ENCODE assay signal across 11 cellular contexts in the genomic region with DNA sequence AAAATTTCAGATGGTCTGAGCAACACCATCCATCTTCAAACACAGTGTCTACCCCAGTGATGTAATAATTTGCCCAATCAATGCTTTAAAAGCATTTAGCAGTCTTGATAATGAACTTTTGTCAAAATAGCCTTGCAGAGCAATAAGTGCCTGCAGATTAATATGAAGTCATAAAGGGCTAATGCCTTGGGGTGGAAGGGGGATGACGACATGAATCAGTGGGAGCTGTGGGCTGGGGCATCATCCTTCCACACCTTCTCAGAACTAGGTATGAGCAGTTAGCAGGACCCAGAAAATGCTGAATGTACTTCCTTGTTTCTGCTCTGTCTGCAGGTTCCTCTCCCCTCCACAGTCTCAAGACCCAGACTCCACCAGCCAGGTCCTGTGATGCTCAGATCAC.
"Had no signal": no experiment of that assay in that cellular context is flagged by ENCODE, and none has a peak within 500 bp of the region (broad histone marks: within the 10 kb centered on the region; RNA-seq: fewer than 3 reads in every experiment).

No MANE protein-coding gene starts in this region.

- DNase-seq: GM23248, GOT3, H7, H9, HCEC 1CT, HFFc6 had no signal

- H3K9me3 Mint-ChIP-seq: GM23338, H9, HFFc6 had no signal

- H3K4me3 ChIP-seq: GM23248, GM23338, HAP-1 had no signal

- H3K9ac ChIP-seq: GM23248 had no signal

- H3K36me3 ChIP-seq: HAP-1 had no signal

- H3K27ac ChIP-seq: GM23248 had no signal

- FAIRE-seq: H1, H54 had no signal

- H3K4me2 ChIP-seq: GM23338 had no signal

- H3K27ac Mint-ChIP-seq: GM23338, H9, HFFc6 had no signal

- H3K4me3 Mint-ChIP-seq: GM23338, H9, HFFc6 had no signal

- H3K9me3 ChIP-seq: HAP-1 had no signal

- ATAC-seq: GM23338, HCT116 had no signal

- H3K4me1 ChIP-seq: HAP-1 had no signal

- H2AFZ ChIP-seq: GM23248, GM23338 had no signal
